Comparison of ENCODE assay signal across 8 cellular contexts in genomic region chr17:16352838-16353701, GRCh38. TPM values are rescaled to one million over a fixed set of nuclear protein-coding genes. Genes with fewer than 3 reads are reported as not detected.
A peak's percentile ranks its signal among the peaks of the same experiment; 100 is the strongest.
DNase-seq lines count a peak whose midpoint lies in the region; ATAC-seq lines count a peak whose summit lies in the region.

Gene CENPV (minus strand): TSS chr17:16353469. CDS start chr17:16353436, 33 bp downstream.

- peaks cover 7% of the 10 kb centered on the region for H3K36me3 Mint-ChIP-seq in activated CD8-positive, alpha-beta T cell treated with anti-CD3 and anti-CD28 coated beads, Interleukin-2, amount 10 ng/mL, durations not matched to agents 7 days and 5 days (ENCODE audit: low read depth)

- H3K27ac Mint-ChIP-seq in activated CD8-positive, alpha-beta T cell treated with anti-CD3 and anti-CD28 coated beads, Interleukin-2, amount 10 ng/mL, durations not matched to agents 7 days and 5 days, result peak within 1 kb of the TSS; percentile 79

- peak; percentile 47 for ATAC-seq in HG02870 (IDR thresholded peaks at IDR 0.05; ENCODE audit: unreplicated experiment)
- ATAC-seq in activated CD8-positive, alpha-beta T cell treated with anti-CD3 and anti-CD28 coated beads, Interleukin-2, amount 10 ng/mL, durations not matched to agents 7 days and 5 days, result peak; percentile 87

- CTCF ChIA-PET in activated CD8-positive, alpha-beta T cell treated with anti-CD3 and anti-CD28 coated beads, Interleukin-2, amount 10 ng/mL, durations not matched to agents 7 days and 5 days (lab: Charles Lee), result interaction anchor here (0.8 to 3.3 kb wide), 15 partner anchors 8 to 349 kb away, joined by 3 to 21 read pairs (median 4); partner anchors contain the start of gene TRPV2

- H3K27me3 Mint-ChIP-seq in activated CD8-positive, alpha-beta T cell treated with anti-CD3 and anti-CD28 coated beads, Interleukin-2, amount 10 ng/mL, durations not matched to agents 7 days and 5 days (ENCODE audit: low read depth), result peaks cover 4% of the 10 kb centered on the region

- H3K4me1 Mint-ChIP-seq in activated CD8-positive, alpha-beta T cell treated with anti-CD3 and anti-CD28 coated beads, Interleukin-2, amount 10 ng/mL, durations not matched to agents 7 days and 5 days (ENCODE audit: low read depth), result peaks cover 25% of the 10 kb centered on the region

- DNase-seq in DMS153 treated with DMSO at 0.1 percent for 48 hours (lab: John Stamatoyannopoulos, UW; ENCODE audit: unreplicated experiment), result peak; percentile 1
- DNase-seq in DMS153 (lab: John Stamatoyannopoulos, UW), result no peak
- DNase-seq in NCI-H526 treated with DMSO at 0.1 percent for 48 hours (lab: John Stamatoyannopoulos, UW), result peak; percentile 70
- peak; percentile 67 for DNase-seq in activated CD8-positive, alpha-beta T cell treated with anti-CD3 and anti-CD28 coated beads, Interleukin-2, amount 10 ng/mL, durations not matched to agents 7 days and 5 days
- peak; percentile 59 for DNase-seq in effector CD8-positive, alpha-beta T cell (lab: John Stamatoyannopoulos, UW)
- peak; percentile 28 for DNase-seq in midbrain (lab: John Stamatoyannopoulos, UW)
- DNase-seq in stimulated activated CD8-positive, alpha-beta memory T cell treated with anti-CD3 and anti-CD28 coated beads, Interleukin-4, amount 100 ng/mL, for 1 hour (ENCODE audit: low read depth in 2 of 2, low spot score in 1 of 2), result peak; percentile 15 to 33

- no peaks in the 10 kb centered on the region for H3K9me3 Mint-ChIP-seq in activated CD8-positive, alpha-beta T cell treated with anti-CD3 and anti-CD28 coated beads, Interleukin-2, amount 10 ng/mL, durations not matched to agents 7 days and 5 days (ENCODE audit: insufficient read depth)

- peak within 1 kb of the TSS; percentile 83 for H3K4me3 Mint-ChIP-seq in activated CD8-positive, alpha-beta T cell treated with anti-CD3 and anti-CD28 coated beads, Interleukin-2, amount 10 ng/mL, durations not matched to agents 7 days and 5 days

- POLR2A ChIA-PET in activated CD8-positive, alpha-beta T cell treated with anti-CD3 and anti-CD28 coated beads, Interleukin-2, amount 10 ng/mL, durations not matched to agents 7 days and 5 days (lab: Charles Lee), result interaction anchor here (0.7 to 2.4 kb wide), 8 partner anchors 28 to 183 kb away, joined by 3 to 19 read pairs (median 4); partner anchors contain the start of genes TRPV2 and UBB

RNA-seq across cellular contexts. Expression of gene CENPV, which starts in this region (rescaled TPM):
- total RNA-seq in activated CD8-positive, alpha-beta T cell treated with anti-CD3 and anti-CD28 coated beads, Interleukin-2, amount 10 ng/mL, durations not matched to agents 7 days and 5 days, result 10 to 100 TPM; 28.6 to 36.4 TPM
